Comparison of ENCODE assay signal across 8 cellular contexts in the genomic region with DNA sequence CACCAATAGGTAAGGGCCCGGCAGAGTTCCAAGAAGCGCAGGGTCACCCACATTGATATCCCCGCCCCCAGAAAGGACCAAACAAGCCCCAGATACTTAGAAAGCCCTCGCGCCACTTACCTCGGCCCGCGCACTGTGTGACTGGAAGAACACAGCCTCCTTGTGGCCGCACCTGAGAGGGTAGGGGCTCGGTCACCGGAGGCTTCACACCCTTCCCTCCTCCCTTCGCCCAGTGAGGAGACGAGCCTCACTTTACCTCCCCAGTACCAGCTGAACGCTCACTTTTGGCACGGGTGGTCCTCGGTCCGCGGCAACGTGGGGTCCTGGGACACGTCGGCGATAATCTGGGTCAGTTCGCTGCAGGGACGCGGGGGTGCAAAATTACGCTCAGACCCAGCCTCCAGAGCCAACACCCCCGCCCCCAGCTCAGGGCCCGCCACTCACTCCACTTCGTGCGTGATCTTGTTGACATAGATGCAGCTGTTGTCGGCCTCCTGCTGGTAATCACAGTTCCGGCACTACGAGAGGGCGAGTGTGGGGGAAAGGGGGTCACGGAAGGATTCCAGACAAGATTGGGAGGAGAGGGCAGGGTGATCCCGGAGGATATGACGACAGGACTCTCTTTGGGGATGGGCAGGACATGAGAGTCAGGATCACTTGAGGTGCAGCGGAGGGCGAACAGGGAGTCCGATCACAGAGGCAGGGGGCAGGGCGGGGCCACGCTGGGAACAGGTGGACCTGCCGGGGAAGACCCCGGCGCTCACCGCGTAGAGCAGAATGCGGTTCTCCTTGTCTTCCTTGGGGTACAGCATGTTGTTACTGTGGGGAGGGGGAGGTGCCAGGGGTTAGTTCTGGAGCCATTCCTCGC. TPM values are rescaled to one million over a fixed set of nuclear protein-coding genes. Genes with fewer than 3 reads are reported as not detected.
A peak's percentile ranks its signal among the peaks of the same experiment; 100 is the strongest.
DNase-seq lines count a peak whose midpoint lies in the region; ATAC-seq and TF ChIP-seq lines count a peak whose summit lies in the region.

No MANE protein-coding gene starts in this region.

- H3K36me3 ChIP-seq in heart left ventricle (peaks cover 0 to 56% (median 47%) of the 10 kb centered on the region in 9 donors), Loucy (ENCODE audit: insufficient read depth, low read length) (no peaks in the 10 kb centered on the region), prostate gland (no peaks in the 10 kb centered on the region)

- H3K27me3 ChIP-seq in heart left ventricle (no peaks in the 10 kb centered on the region), Loucy (ENCODE audit: insufficient read depth, low read length, poor library complexity, severe bottlenecking) (no peaks in the 10 kb centered on the region), prostate gland (replicated peaks; ENCODE audit: insufficient read depth) (no peaks in the 10 kb centered on the region)

- H3K4me1 ChIP-seq in heart left ventricle: peaks cover 3 to 32% (median 19%) of the 10 kb centered on the region in 12 donors
- H3K4me1 ChIP-seq in Loucy (ENCODE audit: insufficient read depth, low read length, poor library complexity, severe bottlenecking): peaks cover 16% of the 10 kb centered on the region
- H3K4me1 ChIP-seq in prostate gland (replicated peaks): peaks cover 4% of the 10 kb centered on the region

- peak overlapping the region; percentile 94 for H2AFZ ChIP-seq in Loucy (ENCODE audit: low read length)

- peaks cover 11% of the 10 kb centered on the region for H4K20me1 ChIP-seq in Loucy (ENCODE audit: insufficient read depth, low read length, poor library complexity, severe bottlenecking)

- H3K9me3 ChIP-seq in heart left ventricle (no peaks in the 10 kb centered on the region), Loucy (ENCODE audit: insufficient read depth, low read depth, low read length) (no peaks in the 10 kb centered on the region), prostate gland (no peaks in the 10 kb centered on the region)

- 6 to 15% (median 11%) methylated on average over 43 to 49 of the region's 49 CpGs for WGBS in heart left ventricle, 4 donors
- 6% methylated on average over 45 of the region's 49 CpGs for WGBS in prostate gland

- peaks cover 40% of the 10 kb centered on the region for H3K79me2 ChIP-seq in Loucy (ENCODE audit: insufficient read depth, low read length)

- H3F3A ChIP-seq in Loucy (ENCODE audit: low read depth): no peaks in the 10 kb centered on the region

- intact Hi-C loops in heart left ventricle (cut with DNase I): loop anchor here in 7 of 10 donors (2.0 to 10.0 kb wide), 5 partner anchors 57 to 122 kb away; a partner anchor contains a TSS
- intact Hi-C loops in left ventricle myocardium superior (cut with micrococcal nuclease): no loop called here
- intact Hi-C loops in prostate gland (cut with DNase I): loop anchor here (1.0 kb wide), 1 partner anchor 60 kb away; a partner anchor contains a TSS

- peak in 2 of 4 donors; percentile 0 to 4 for ATAC-seq in heart left ventricle
- no peak for ATAC-seq in left ventricle myocardium superior
- ATAC-seq in GM18520 (IDR thresholded peaks at IDR 0.05; ENCODE audit: unreplicated experiment): no peak

- peak overlapping the region; percentile 28 to 93 (median 88) for H3K27ac ChIP-seq in heart left ventricle
- H3K27ac ChIP-seq in prostate gland: peak overlapping the region; percentile 86 to 87

- H3K4me3 ChIP-seq in heart left ventricle (peak overlapping the region; percentile 60 to 98 (median 90)), Loucy (ENCODE audit: low read length, poor library complexity, severe bottlenecking) (peak overlapping the region; percentile 90), prostate gland (peak overlapping the region; percentile 43 to 70)

- TF ChIP-seq POLR2A in heart left ventricle (IDR thresholded peaks at IDR 0.05): no peak
- TF ChIP-seq POLR2A in prostate gland (IDR thresholded peaks at IDR 0.05): no peak

- peak in 3 of 5 donors; percentile 23 to 50 (median 43) for DNase-seq in heart left ventricle
- DNase-seq in left ventricle myocardium superior: no peak
- peak; percentile 8 for DNase-seq in activated T-helper 9 cell treated with anti-CD3 and anti-CD28 coated beads, Interleukin-2, amount 50 U/mL, for 16 hours (ENCODE audit: low read depth)
- DNase-seq in glomerular visceral epithelial cell (ENCODE audit: extremely low spot score): peak; percentile 31
- DNase-seq in prostate gland (ENCODE audit: low spot score): peak; percentile 13
- no peak for DNase-seq in HPDE6-E6E7 (ENCODE audit: extremely low spot score)

- peak overlapping the region; percentile 97 for H3K4me2 ChIP-seq in Loucy (ENCODE audit: low read depth, low read length, poor library complexity, severe bottlenecking)

- TF ChIP-seq CTCF in heart left ventricle (IDR thresholded peaks at IDR 0.05) (no peak), Loucy (conservative IDR thresholded peaks at IDR 0.05; ENCODE audit: low read length) (no peak), prostate gland (IDR thresholded peaks at IDR 0.05) (peak in 1 of 4 experiments; percentile 14)

- H3K9ac ChIP-seq in Loucy (ENCODE audit: low read depth, low read length, poor library complexity, severe bottlenecking): peak overlapping the region; percentile 88

- H3K9me2 ChIP-seq in Loucy (replicated peaks; ENCODE audit: low read depth, low read length): no peaks in the 10 kb centered on the region

RNA-seq across cellular contexts. Expression of a gene that starts 0.5 kb away (rescaled TPM):
- total RNA-seq in heart left ventricle: 100 to 1,000 TPM in 5 of 9 donors, 10 to 100 TPM in 4; 80.4 to 153 (median 107) TPM
- polyA plus RNA-seq in heart left ventricle: 100 to 1,000 TPM in 1 of 2 donors, 10 to 100 TPM in 1; 93.1 to 180 TPM
- total RNA-seq in left ventricle myocardium superior: 157 TPM
- 10 to 100 TPM; 45.6 to 56.7 TPM for total RNA-seq in prostate gland

RNA-seq across cellular contexts. Expression of a gene that starts 1.1 kb away (rescaled TPM):
- total RNA-seq in heart left ventricle (100 to 1,000 TPM in 6 of 9 donors, 10 to 100 TPM in 3; 89.8 to 146 (median 111) TPM), left ventricle myocardium superior (93.7 TPM), prostate gland (100 to 1,000 TPM; 119 to 212 TPM)
- polyA plus RNA-seq in heart left ventricle: 100 to 1,000 TPM; 109 to 171 TPM

RNA-seq across cellular contexts. Expression of a gene that starts 3.2 kb away (rescaled TPM):
- total RNA-seq in heart left ventricle (not detected), left ventricle myocardium superior (not detected), prostate gland (not detected)
- not detected for polyA plus RNA-seq in heart left ventricle

RNA-seq across cellular contexts. Expression of a gene that starts 25.7 kb away (rescaled TPM):
- total RNA-seq in heart left ventricle (1,000 to 10,000 TPM in 1 of 9 donors, 100 to 1,000 TPM in 8; 272 to 1,054 (median 860) TPM), left ventricle myocardium superior (838 TPM), prostate gland (100 to 1,000 TPM; 168 to 196 TPM)
- polyA plus RNA-seq in heart left ventricle: 1,000 to 10,000 TPM in 1 of 2 donors, 100 to 1,000 TPM in 1; 956 to 1,083 TPM

RNA-seq across cellular contexts. Expression of a gene that starts 38.1 kb away (rescaled TPM):
- total RNA-seq in heart left ventricle: 1,000 to 10,000 TPM in 7 of 9 donors, 100 to 1,000 TPM in 2; 414 to 2,982 (median 2,187) TPM
- polyA plus RNA-seq in heart left ventricle: 1,000 to 10,000 TPM in 1 of 2 donors, 100 to 1,000 TPM in 1; 470 to 2,188 TPM
- 3,262 TPM for total RNA-seq in left ventricle myocardium superior
- 10 to 100 TPM in 1 of 2 donors, 1 to 10 TPM in 1; 6.5 to 28.8 TPM for total RNA-seq in prostate gland

Comparison
In these comparisons a context has a peak if more than half of its experiments do, and no peak if none do; other contexts are left out.
1. DNase-seq: peak in heart left ventricle (3 of 5), activated T-helper 9 cell treated with anti-CD3 and anti-CD28 coated beads, Interleukin-2, amount 50 U/mL, for 16 hours (single experiment), glomerular visceral epithelial cell (single experiment) and prostate gland (single experiment); none in left ventricle myocardium superior (single experiment) and HPDE6-E6E7 (single experiment).
2. Peak in every context shown above with its lines, with median percentiles within 50 percentile points of each other: H3K4me3 ChIP-seq.